8 cellular contexts compared by ENCODE assay signal in genomic region chr4:154744341-154744948, GRCh38. TPM values are rescaled to one million over a fixed set of nuclear protein-coding genes. Genes with fewer than 3 reads are reported as not detected.
DNase-seq lines count a peak whose midpoint lies in the region; ATAC-seq, FAIRE-seq and TF ChIP-seq lines count a peak whose summit lies in the region.

No MANE protein-coding gene starts in this region.

- H3K4me3 ChIP-seq in iPS-18a (ENCODE audit: low read length) (peak overlapping the region; percentile 79), skeletal muscle tissue (ENCODE audit: low read length in 3 of 3) (peak overlapping the region; percentile 48 to 63 (median 54))

- H3K4me1 ChIP-seq in iPS-18a (ENCODE audit: control insufficient read depth, low read depth, low read length) (peaks cover 25% of the 10 kb centered on the region), skeletal muscle tissue (ENCODE audit: control insufficient read depth in 3 of 3, insufficient read depth in 3 of 3, low read length in 3 of 3) (peaks cover 15 to 24% (median 16%) of the 10 kb centered on the region in 3 donors)

- H3K36me3 Mint-ChIP-seq in activated T-helper 17 cell treated with anti-CD3 and anti-CD28 coated beads, Interleukin-2, amount 50 U/mL, for 72 hours (ENCODE audit: low read depth), result peaks cover 6% of the 10 kb centered on the region

- no peak for TF ChIP-seq POLR2A in H54 (IDR thresholded peaks at IDR 0.05; ENCODE audit: low read depth, low read length)

- no peak for FAIRE-seq in H54 (lab: Jason Lieb, UNC)

- no peak overlapping the region for H3K27ac Mint-ChIP-seq in activated T-helper 17 cell treated with anti-CD3 and anti-CD28 coated beads, Interleukin-2, amount 50 U/mL, for 72 hours

- H3K27ac ChIP-seq in iPS-18a (ENCODE audit: low read length) (no peak overlapping the region), skeletal muscle tissue (ENCODE audit: low read depth, low read length) (no peak overlapping the region)

- H3K9ac ChIP-seq in iPS-18a (ENCODE audit: low read length), result peak overlapping the region; percentile 56
- no peak overlapping the region for H3K9ac ChIP-seq in skeletal muscle tissue (ENCODE audit: low read depth in 1 of 3, low read length in 3 of 3)

- peaks cover 61% of the 10 kb centered on the region for H3K27me3 Mint-ChIP-seq in activated T-helper 17 cell treated with anti-CD3 and anti-CD28 coated beads, Interleukin-2, amount 50 U/mL, for 72 hours

- H3K9me3 ChIP-seq in iPS-18a (ENCODE audit: control insufficient read depth, low read depth, low read length) (no peaks in the 10 kb centered on the region), skeletal muscle tissue (ENCODE audit: control insufficient read depth in 3 of 3, low read length in 3 of 3) (peaks cover 0 to 2% (median 0%) of the 10 kb centered on the region in 3 donors)

- ATAC-seq in activated T-helper 17 cell treated with anti-CD3 and anti-CD28 coated beads, Interleukin-2, amount 50 U/mL, for 72 hours (replicated peaks), result no peak

- H3K4me1 Mint-ChIP-seq in activated T-helper 17 cell treated with anti-CD3 and anti-CD28 coated beads, Interleukin-2, amount 50 U/mL, for 72 hours, result no peaks in the 10 kb centered on the region

- H3K4me3 Mint-ChIP-seq in activated T-helper 17 cell treated with anti-CD3 and anti-CD28 coated beads, Interleukin-2, amount 50 U/mL, for 72 hours, result peak overlapping the region; percentile 79

- DNase-seq in HPDE6-E6E7 (ENCODE audit: extremely low spot score) (peak; percentile 9), H54 (ENCODE audit: insufficient read length, low spot score) (no peak), HCEC 1CT (no peak), NCI-H2107 treated with DMSO at 0.1 percent for 48 hours (lab: John Stamatoyannopoulos, UW; ENCODE audit: unreplicated experiment) (no peak), NCI-H1092 (lab: John Stamatoyannopoulos, UW) (no peak)

- H3K36me3 ChIP-seq in iPS-18a (ENCODE audit: control insufficient read depth, low read depth, low read length) (peaks cover 6% of the 10 kb centered on the region), skeletal muscle tissue (ENCODE audit: control insufficient read depth in 3 of 3, insufficient read depth in 3 of 3, low read length in 3 of 3) (no peaks in the 10 kb centered on the region)

- H3K9me3 Mint-ChIP-seq in activated T-helper 17 cell treated with anti-CD3 and anti-CD28 coated beads, Interleukin-2, amount 50 U/mL, for 72 hours, result no peaks in the 10 kb centered on the region

- H3K27me3 ChIP-seq in iPS-18a (ENCODE audit: control insufficient read depth, insufficient read depth, low read length) (peaks cover 70% of the 10 kb centered on the region), skeletal muscle tissue (ENCODE audit: control insufficient read depth in 3 of 3, insufficient read depth in 3 of 3, low read length in 3 of 3) (peaks cover 36 to 45% (median 40%) of the 10 kb centered on the region in 3 donors)

RNA-seq across cellular contexts. Expression of gene LRAT, which starts 0.6 kb away (rescaled TPM):
- not detected for total RNA-seq in activated T-helper 17 cell treated with anti-CD3 and anti-CD28 coated beads, Interleukin-2, amount 50 U/mL, for 72 hours
- total RNA-seq in skeletal muscle tissue, result under 0.01 TPM

RNA-seq across cellular contexts. Expression of gene RBM46, which starts 36.6 kb away (rescaled TPM):
- not detected for total RNA-seq in activated T-helper 17 cell treated with anti-CD3 and anti-CD28 coated beads, Interleukin-2, amount 50 U/mL, for 72 hours
- total RNA-seq in skeletal muscle tissue, result not detected
